14 cellular contexts compared by ENCODE assay signal in genomic region chr2:96802281-96802595, GRCh38. TPM values are rescaled to one million over a fixed set of nuclear protein-coding genes. Genes with fewer than 3 reads are reported as not detected.
DNase-seq lines count a peak whose midpoint lies in the region; ATAC-seq and TF ChIP-seq lines count a peak whose summit lies in the region.
"Had no signal": no experiment of that assay in that cellular context is flagged by ENCODE, and none has a peak within 500 bp of the region (broad histone marks: within the 10 kb centered on the region; RNA-seq: fewer than 3 reads in every experiment).

No MANE protein-coding gene starts in this region.

- H3K4me1 Mint-ChIP-seq in activated T-helper 17 cell treated with anti-CD3 and anti-CD28 coated beads, Interleukin-2, amount 50 U/mL, for 72 hours, result peaks cover 8% of the 10 kb centered on the region

- no peaks in the 10 kb centered on the region for H3K9me3 Mint-ChIP-seq in activated T-helper 17 cell treated with anti-CD3 and anti-CD28 coated beads, Interleukin-2, amount 50 U/mL, for 72 hours

- DNase-seq in GM06990 (ENCODE audit: extremely low read depth, insufficient read length) (peak; percentile 47), retina (no peak), NCI-H82 (lab: John Stamatoyannopoulos, UW) (no peak), cortex of kidney (lab: John Stamatoyannopoulos, UW) (no peak)
- peak; percentile 40 for DNase-seq in stimulated activated CD4-positive, alpha-beta T cell treated with anti-CD3 and anti-CD28 coated beads, Interleukin-12 subunit alpha, Interleukin-12 subunit beta, amount 100 ng/mL, for 4 hours
- DNase-seq: hypothalamus; NCI-H1048; NK-92 treated with Interleukin-12 subunit alpha and Interleukin-12 subunit beta, amount 100 ng/mL, for 24 hours; T-helper 9 cell; testis had no signal

- H3K27me3 Mint-ChIP-seq in activated T-helper 17 cell treated with anti-CD3 and anti-CD28 coated beads, Interleukin-2, amount 50 U/mL, for 72 hours, result no peaks in the 10 kb centered on the region

- no peaks in the 10 kb centered on the region for H3K27me3 ChIP-seq in GM06990 (replicated peaks; ENCODE audit: control insufficient read depth, insufficient read depth, low read length)
- H3K27me3 ChIP-seq: testis had no signal

- H3K36me3 ChIP-seq in GM06990 (ENCODE audit: control insufficient read depth, insufficient read depth, low read length), result no peaks in the 10 kb centered on the region; the same call in 1 of the 2 replicates

- no peak overlapping the region for H3K27ac Mint-ChIP-seq in activated T-helper 17 cell treated with anti-CD3 and anti-CD28 coated beads, Interleukin-2, amount 50 U/mL, for 72 hours

- no peak for TF ChIP-seq CTCF in GM06990 (IDR thresholded peaks at IDR 0.05; ENCODE audit: insufficient read depth, low read length, poor library complexity, severe bottlenecking)

- ATAC-seq in GM21576 (IDR thresholded peaks at IDR 0.05; ENCODE audit: unreplicated experiment) (peak; percentile 53), HG03439 (IDR thresholded peaks at IDR 0.05; ENCODE audit: unreplicated experiment) (no peak)
- peak; percentile 88 for ATAC-seq in activated T-helper 17 cell treated with anti-CD3 and anti-CD28 coated beads, Interleukin-2, amount 50 U/mL, for 72 hours (replicated peaks)

- no peak overlapping the region for H3K4me3 Mint-ChIP-seq in activated T-helper 17 cell treated with anti-CD3 and anti-CD28 coated beads, Interleukin-2, amount 50 U/mL, for 72 hours

- H3K4me3 ChIP-seq in GM06990 (replicated peaks; ENCODE audit: low read depth, low read length), result no peak overlapping the region
- H3K4me3 ChIP-seq: HAP-1, testis had no signal

- peaks cover 5% of the 10 kb centered on the region for H3K36me3 Mint-ChIP-seq in activated T-helper 17 cell treated with anti-CD3 and anti-CD28 coated beads, Interleukin-2, amount 50 U/mL, for 72 hours (ENCODE audit: low read depth)

RNA-seq across cellular contexts. Expression of gene CNNM3, which starts 13.8 kb away (rescaled TPM):
- total RNA-seq in activated T-helper 17 cell treated with anti-CD3 and anti-CD28 coated beads, Interleukin-2, amount 50 U/mL, for 72 hours, result 10 to 100 TPM; 17.9 to 22.0 TPM

RNA-seq across cellular contexts. Expression of gene CNNM4, which starts 41.5 kb away (rescaled TPM):
- total RNA-seq in activated T-helper 17 cell treated with anti-CD3 and anti-CD28 coated beads, Interleukin-2, amount 50 U/mL, for 72 hours, result 1 to 10 TPM; 7.5 to 8.7 TPM

RNA-seq across cellular contexts. Expression of gene ANKRD23, which starts 41.6 kb away (rescaled TPM):
- total RNA-seq in activated T-helper 17 cell treated with anti-CD3 and anti-CD28 coated beads, Interleukin-2, amount 50 U/mL, for 72 hours, result 10 to 100 TPM in 1 of 2 donors, 1 to 10 TPM in 1; 6.8 to 11.7 TPM

RNA-seq across cellular contexts. Expression of gene ANKRD39, which starts 55.6 kb away (rescaled TPM):
- total RNA-seq in activated T-helper 17 cell treated with anti-CD3 and anti-CD28 coated beads, Interleukin-2, amount 50 U/mL, for 72 hours, result 10 to 100 TPM; 25.2 to 52.3 TPM

Comparison
In these comparisons a context has a peak if more than half of its experiments do, and no peak if none do; other contexts are left out.
1. DNase-seq: peak in GM06990 (single experiment) and stimulated activated CD4-positive, alpha-beta T cell treated with anti-CD3 and anti-CD28 coated beads, Interleukin-12 subunit alpha, Interleukin-12 subunit beta, amount 100 ng/mL, for 4 hours (single experiment); none in retina (single experiment), NCI-H82 (single experiment) and cortex of kidney (single experiment).